2 cellular contexts compared by ENCODE assay signal in genomic region chr14:77061630-77062029, GRCh38.
TF ChIP-seq lines count a peak whose summit lies in the region.

No MANE protein-coding gene starts in this region.

TF ChIP-seq in GM23338, 12 proteins besides CTCF, POLR2A, EP300 and RAD21 (continued from another document):
- TF ChIP-seq REST (IDR thresholded peaks at IDR 0.05; ENCODE audit: unreplicated experiment) = no peak
- TF ChIP-seq ZNF462 (CRISPR knock-in tag; IDR thresholded peaks at IDR 0.05) = no peak
- TF ChIP-seq, protein P1, sequence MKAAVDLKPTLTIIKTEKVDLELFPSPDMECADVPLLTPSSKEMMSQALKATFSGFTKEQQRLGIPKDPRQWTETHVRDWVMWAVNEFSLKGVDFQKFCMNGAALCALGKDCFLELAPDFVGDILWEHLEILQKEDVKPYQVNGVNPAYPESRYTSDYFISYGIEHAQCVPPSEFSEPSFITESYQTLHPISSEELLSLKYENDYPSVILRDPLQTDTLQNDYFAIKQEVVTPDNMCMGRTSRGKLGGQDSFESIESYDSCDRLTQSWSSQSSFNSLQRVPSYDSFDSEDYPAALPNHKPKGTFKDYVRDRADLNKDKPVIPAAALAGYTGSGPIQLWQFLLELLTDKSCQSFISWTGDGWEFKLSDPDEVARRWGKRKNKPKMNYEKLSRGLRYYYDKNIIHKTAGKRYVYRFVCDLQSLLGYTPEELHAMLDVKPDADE (IDR thresholded peaks at IDR 0.05) = no peak
- TF ChIP-seq CREB1 (CRISPR knock-in tag; IDR thresholded peaks at IDR 0.05; ENCODE audit: low read depth) = no peak
- TF ChIP-seq STAT1 (IDR thresholded peaks at IDR 0.05; ENCODE audit: unreplicated experiment) = no peak
- TF ChIP-seq NANOG (IDR thresholded peaks at IDR 0.05; ENCODE audit: borderline replicate concordance) = no peak

TF ChIP-seq in WTC11, 78 proteins besides CTCF, POLR2A, EP300 and RAD21 (continued from another document):
- TF ChIP-seq, protein P2, sequence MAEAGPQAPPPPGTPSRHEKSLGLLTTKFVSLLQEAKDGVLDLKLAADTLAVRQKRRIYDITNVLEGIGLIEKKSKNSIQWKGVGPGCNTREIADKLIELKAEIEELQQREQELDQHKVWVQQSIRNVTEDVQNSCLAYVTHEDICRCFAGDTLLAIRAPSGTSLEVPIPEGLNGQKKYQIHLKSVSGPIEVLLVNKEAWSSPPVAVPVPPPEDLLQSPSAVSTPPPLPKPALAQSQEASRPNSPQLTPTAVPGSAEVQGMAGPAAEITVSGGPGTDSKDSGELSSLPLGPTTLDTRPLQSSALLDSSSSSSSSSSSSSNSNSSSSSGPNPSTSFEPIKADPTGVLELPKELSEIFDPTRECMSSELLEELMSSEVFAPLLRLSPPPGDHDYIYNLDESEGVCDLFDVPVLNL (CRISPR knock-in tag; IDR thresholded peaks at IDR 0.05; ENCODE audit: borderline replicate concordance, low read depth) = no peak
- TF ChIP-seq ZNF416 (CRISPR knock-in tag; IDR thresholded peaks at IDR 0.05) (no peak), NR2C2 (CRISPR knock-in tag; IDR thresholded peaks at IDR 0.05) (no peak), PRDM15 (CRISPR knock-in tag; IDR thresholded peaks at IDR 0.05) (no peak), EMX1 (CRISPR knock-in tag; IDR thresholded peaks at IDR 0.05) (no peak), SMAD3 (CRISPR knock-in tag; IDR thresholded peaks at IDR 0.05; ENCODE audit: borderline replicate concordance) (no peak), SMAD4 (CRISPR knock-in tag; IDR thresholded peaks at IDR 0.05) (no peak), GTF2I (CRISPR knock-in tag; conservative IDR thresholded peaks at IDR 0.05) (no peak), AR (CRISPR knock-in tag; IDR thresholded peaks at IDR 0.05) (no peak), NFATC4 (CRISPR knock-in tag; IDR thresholded peaks at IDR 0.05) (no peak)
- TF ChIP-seq, protein P3, sequence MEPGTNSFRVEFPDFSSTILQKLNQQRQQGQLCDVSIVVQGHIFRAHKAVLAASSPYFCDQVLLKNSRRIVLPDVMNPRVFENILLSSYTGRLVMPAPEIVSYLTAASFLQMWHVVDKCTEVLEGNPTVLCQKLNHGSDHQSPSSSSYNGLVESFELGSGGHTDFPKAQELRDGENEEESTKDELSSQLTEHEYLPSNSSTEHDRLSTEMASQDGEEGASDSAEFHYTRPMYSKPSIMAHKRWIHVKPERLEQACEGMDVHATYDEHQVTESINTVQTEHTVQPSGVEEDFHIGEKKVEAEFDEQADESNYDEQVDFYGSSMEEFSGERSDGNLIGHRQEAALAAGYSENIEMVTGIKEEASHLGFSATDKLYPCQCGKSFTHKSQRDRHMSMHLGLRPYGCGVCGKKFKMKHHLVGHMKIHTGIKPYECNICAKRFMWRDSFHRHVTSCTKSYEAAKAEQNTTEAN (CRISPR knock-in tag; IDR thresholded peaks at IDR 0.05) = no peak
- TF ChIP-seq, protein P4, sequence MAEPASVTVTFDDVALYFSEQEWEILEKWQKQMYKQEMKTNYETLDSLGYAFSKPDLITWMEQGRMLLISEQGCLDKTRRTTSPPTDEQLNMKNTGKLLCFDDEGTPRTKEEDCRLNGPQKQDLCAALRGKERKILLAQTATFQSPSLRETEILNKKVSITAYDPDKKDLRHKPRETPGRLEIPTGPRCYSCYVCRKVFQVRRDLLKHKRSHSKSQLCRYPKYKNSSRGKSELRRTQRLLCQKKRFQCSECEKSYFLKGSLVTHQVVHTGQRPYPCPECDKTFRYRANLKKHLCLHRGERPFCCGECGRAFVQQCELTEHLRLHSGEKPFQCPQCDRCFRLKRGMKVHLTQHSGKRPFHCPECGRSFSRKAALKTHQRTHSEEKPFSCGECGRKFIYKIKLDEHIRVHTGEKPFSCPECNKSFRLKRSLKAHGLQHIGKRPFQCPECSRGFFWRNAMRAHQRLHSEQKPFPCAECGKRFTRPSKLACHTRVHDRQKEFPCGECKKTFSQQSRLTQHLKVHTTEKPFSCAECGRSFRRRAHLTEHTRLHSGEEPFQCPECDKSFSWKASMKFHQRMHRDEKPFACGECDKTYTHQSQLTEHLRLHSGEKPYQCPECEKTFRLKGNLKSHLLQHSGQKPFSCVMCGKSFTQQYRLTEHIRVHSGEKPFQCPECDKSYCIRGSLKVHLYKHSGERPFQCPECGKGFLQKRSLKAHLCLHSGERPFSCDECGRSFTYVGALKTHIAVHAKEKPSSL (CRISPR knock-in tag; conservative IDR thresholded peaks at IDR 0.05) = no peak
